8 cellular contexts compared by ENCODE assay signal in genomic region chr9:72363226-72363625, GRCh38. TPM values are rescaled to one million over a fixed set of nuclear protein-coding genes. Genes with fewer than 3 reads are reported as not detected.
DNase-seq lines count a peak whose midpoint lies in the region; ATAC-seq and TF ChIP-seq lines count a peak whose summit lies in the region.

No MANE protein-coding gene starts in this region.

- peak overlapping the region; percentile 87 for H3K4me3 ChIP-seq in AG10803 (ENCODE audit: low read length)
- H3K4me3 ChIP-seq in Jurkat, Clone E6-1 (ENCODE audit: low read length), result peak overlapping the region; percentile 72
- peak overlapping the region; percentile 94 to 99 for H3K4me3 ChIP-seq in muscle layer of colon (ENCODE audit: low read depth in 1 of 2, low read length in 2 of 2)

- H3K4me1 ChIP-seq in muscle layer of colon (ENCODE audit: insufficient read depth, low read length), result peaks cover 38% of the 10 kb centered on the region

- no peaks in the 10 kb centered on the region for H3K9me3 ChIP-seq in muscle layer of colon (ENCODE audit: low read length)

- no peak for ATAC-seq in HG02840 (IDR thresholded peaks at IDR 0.05; ENCODE audit: low FRiP score, unreplicated experiment)
- no peak for ATAC-seq in GM18873 (IDR thresholded peaks at IDR 0.05; ENCODE audit: low FRiP score, unreplicated experiment)
- no peak for ATAC-seq in HG02970 (IDR thresholded peaks at IDR 0.05; ENCODE audit: low FRiP score, unreplicated experiment)

- DNase-seq in AG10803 (ENCODE audit: low read depth) (no peak), cerebellar cortex (ENCODE audit: low spot score) (peak; percentile 24), NCI-H128 (lab: John Stamatoyannopoulos, UW; ENCODE audit: unreplicated experiment) (no peak)
- no peak for DNase-seq in Jurkat, Clone E6-1 (ENCODE audit: low read depth, low spot score)

- peak overlapping the region; percentile 99 for H3K9ac ChIP-seq in muscle layer of colon (ENCODE audit: low read length)

- no peak for TF ChIP-seq CTCF in AG10803 (conservative IDR thresholded peaks at IDR 0.05; ENCODE audit: low read length)

- peak overlapping the region; percentile 100 for H3K27ac ChIP-seq in muscle layer of colon (ENCODE audit: low read depth, low read length)

- peaks cover 23% of the 10 kb centered on the region for H3K36me3 ChIP-seq in muscle layer of colon (ENCODE audit: insufficient read depth, low read length)

- H3K27me3 ChIP-seq in muscle layer of colon (ENCODE audit: control insufficient read depth in 1 of 2, insufficient read depth in 2 of 2, low read length in 2 of 2), result no peaks in the 10 kb centered on the region

RNA-seq across cellular contexts. Expression of gene ZFAND5, which starts 1.8 kb away (rescaled TPM):
- 71.1 TPM for polyA plus RNA-seq in Jurkat, Clone E6-1 (2012; ENCODE audit: insufficient read depth, insufficient read length)
